Comparison of ENCODE assay signal across 1 cellular context in genomic region chr11:9001736-9002135, GRCh38.
A peak's percentile ranks its signal among the peaks of the same experiment; 100 is the strongest.
TF ChIP-seq lines count a peak whose summit lies in the region.

No MANE protein-coding gene starts in this region.

TF ChIP-seq in K562, 482 proteins besides CTCF, POLR2A, EP300 and RAD21 (continues in another document):
- no peak for TF ChIP-seq FOS (IDR thresholded peaks at IDR 0.05; ENCODE audit: extremely low read depth, insufficient read length)
- no peak for TF ChIP-seq PYGO2 (tag; IDR thresholded peaks at IDR 0.05)
- no peak for TF ChIP-seq MLX (CRISPR knock-in tag; conservative IDR thresholded peaks at IDR 0.05)
- TF ChIP-seq NR0B1 (IDR thresholded peaks at IDR 0.05; ENCODE audit: partially characterized antibody) = no peak
- TF ChIP-seq XRCC5 (IDR thresholded peaks at IDR 0.05; ENCODE audit: low read depth, low read length) = no peak
- TF ChIP-seq CBX8 (IDR thresholded peaks at IDR 0.05; ENCODE audit: borderline replicate concordance, extremely low read depth, low read depth, low read length, poor library complexity, severe bottlenecking) = no peak
- TF ChIP-seq HES1 (IDR thresholded peaks at IDR 0.05; ENCODE audit: low read depth) = no peak
- no peak for TF ChIP-seq TRIM28 (IDR thresholded peaks at IDR 0.05)
- TF ChIP-seq ZFP91 (CRISPR knock-in tag; IDR thresholded peaks at IDR 0.05) = no peak
- TF ChIP-seq PCBP2 (IDR thresholded peaks at IDR 0.05; ENCODE audit: low read depth, low read length, poor library complexity, severe bottlenecking) = no peak
- TF ChIP-seq SIRT6 (IDR thresholded peaks at IDR 0.05; ENCODE audit: low read depth, low read length) = no peak
- peak; percentile 52; the same call in 1 of the 2 replicates for TF ChIP-seq GABPB1 (CRISPR knock-in tag; IDR thresholded peaks at IDR 0.05)
- peak in 1 of 3 experiments; percentile 60 for TF ChIP-seq YY1 (IDR thresholded peaks at IDR 0.05; ENCODE audit: borderline replicate concordance in 1 of 3, control insufficient read depth in 1 of 3, extremely low read depth in 1 of 3, insufficient read depth in 3 of 3, insufficient read length in 1 of 3, insufficient replicate concordance in 2 of 3, low read depth in 1 of 3, low read length in 2 of 3)
- TF ChIP-seq ATF1 (CRISPR knock-in tag; IDR thresholded peaks at IDR 0.05) = no peak
- TF ChIP-seq ATF1 (tag; IDR thresholded peaks at IDR 0.05) = peak; percentile 29; the same call in 1 of the 2 replicates
- no peak for TF ChIP-seq CLOCK (CRISPR knock-in tag; IDR thresholded peaks at IDR 0.05; ENCODE audit: borderline replicate concordance)
- TF ChIP-seq SRSF3 (IDR thresholded peaks at IDR 0.05; ENCODE audit: insufficient read depth, low read length) = no peak
- TF ChIP-seq ZNF79 (CRISPR knock-in tag; IDR thresholded peaks at IDR 0.05; ENCODE audit: low read depth) = no peak
- TF ChIP-seq TCF7L2 (IDR thresholded peaks at IDR 0.05; ENCODE audit: low read depth, low read length) = no peak
- no peak for TF ChIP-seq JUNB (CRISPR knock-in tag; conservative IDR thresholded peaks at IDR 0.05)
- TF ChIP-seq NFXL1 (CRISPR knock-in tag; IDR thresholded peaks at IDR 0.05) = no peak
- no peak for TF ChIP-seq ID3 (CRISPR knock-in tag; IDR thresholded peaks at IDR 0.05)
- TF ChIP-seq ID3 (tag; IDR thresholded peaks at IDR 0.05) = no peak
- TF ChIP-seq SNIP1 (IDR thresholded peaks at IDR 0.05; ENCODE audit: low read depth) = no peak
- no peak for TF ChIP-seq ZNF609 (CRISPR knock-in tag; IDR thresholded peaks at IDR 0.05; ENCODE audit: borderline replicate concordance)
- TF ChIP-seq NCOA4 (IDR thresholded peaks at IDR 0.05; ENCODE audit: partially characterized antibody) = no peak
- TF ChIP-seq ZNF23 (CRISPR knock-in tag; IDR thresholded peaks at IDR 0.05) = no peak
- no peak for TF ChIP-seq SRSF1 (IDR thresholded peaks at IDR 0.05; ENCODE audit: low read depth, low read length)
- TF ChIP-seq ATF3 (IDR thresholded peaks at IDR 0.05) = peak; percentile 81
- TF ChIP-seq ATF3 (CRISPR knock-in tag; conservative IDR thresholded peaks at IDR 0.05) = no peak
- no peak for TF ChIP-seq KLF10 (CRISPR knock-in tag; IDR thresholded peaks at IDR 0.05)
- no peak for TF ChIP-seq SETDB1 (IDR thresholded peaks at IDR 0.05; ENCODE audit: low read length)
- TF ChIP-seq ZNF134 (CRISPR knock-in tag; conservative IDR thresholded peaks at IDR 0.05) = no peak
- peak; percentile 77 for TF ChIP-seq JUN (IDR thresholded peaks at IDR 0.05; ENCODE audit: borderline replicate concordance, low read depth, low read length)
- TF ChIP-seq JUN (CRISPR knock-in tag; IDR thresholded peaks at IDR 0.05; ENCODE audit: borderline replicate concordance) = no peak
- no peak for TF ChIP-seq GTF2F1 (IDR thresholded peaks at IDR 0.05; ENCODE audit: low read depth, low read length)
- no peak for TF ChIP-seq ZBTB34 (CRISPR knock-in tag; IDR thresholded peaks at IDR 0.05)
- peak; percentile 52; the same call in 1 of the 2 replicates for TF ChIP-seq PKNOX1 (IDR thresholded peaks at IDR 0.05)
- no peak for TF ChIP-seq NR3C1 (CRISPR knock-in tag; IDR thresholded peaks at IDR 0.05)
- no peak for TF ChIP-seq ZNF740 (CRISPR knock-in tag; IDR thresholded peaks at IDR 0.05)
- TF ChIP-seq ZNF740 (tag; IDR thresholded peaks at IDR 0.05) = no peak
- peak; percentile 16 to 81 for TF ChIP-seq E2F6 (IDR thresholded peaks at IDR 0.05; ENCODE audit: borderline replicate concordance in 1 of 2, extremely low read depth in 1 of 2, insufficient read depth in 1 of 2, insufficient read length in 1 of 2, low read depth in 1 of 2, low read length in 1 of 2, poor library complexity in 1 of 2, severe bottlenecking in 1 of 2)
- no peak for TF ChIP-seq PRPF4 (IDR thresholded peaks at IDR 0.05; ENCODE audit: insufficient read depth, low read depth, low read length, poor library complexity, severe bottlenecking)
- TF ChIP-seq EP400 (IDR thresholded peaks at IDR 0.05) = no peak
- no peak for TF ChIP-seq FOXJ2 (tag; IDR thresholded peaks at IDR 0.05)
- TF ChIP-seq NFIX (CRISPR knock-in tag; IDR thresholded peaks at IDR 0.05; ENCODE audit: low read depth) = no peak
- TF ChIP-seq PHF8 (IDR thresholded peaks at IDR 0.05; ENCODE audit: borderline replicate concordance, low read length) = no peak
- TF ChIP-seq C11orf30 (IDR thresholded peaks at IDR 0.05; ENCODE audit: low read depth) = no peak
- no peak for TF ChIP-seq ETV5 (CRISPR knock-in tag; IDR thresholded peaks at IDR 0.05; ENCODE audit: low read depth)
- TF ChIP-seq ADNP (tag; IDR thresholded peaks at IDR 0.05) = no peak
- TF ChIP-seq ZNF431 (CRISPR knock-in tag; IDR thresholded peaks at IDR 0.05) = no peak
- no peak for TF ChIP-seq DDX20 (tag; IDR thresholded peaks at IDR 0.05; ENCODE audit: low read depth)
